ENCODE assay signal across 8 cellular contexts in the genomic region with DNA sequence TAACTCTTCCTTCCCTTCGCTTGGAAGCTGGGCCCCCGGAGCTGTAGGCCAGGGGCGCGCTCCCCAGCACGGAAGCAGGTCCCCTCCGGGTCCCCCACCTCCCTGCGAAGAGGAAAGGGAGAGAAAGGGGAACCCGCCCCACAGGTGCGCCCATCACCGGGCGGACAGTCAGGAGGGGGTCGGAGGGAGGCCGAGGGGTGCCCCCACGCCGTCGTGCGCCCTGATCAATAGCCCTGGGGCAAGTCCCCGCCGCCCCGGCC. TPM values are rescaled to one million over a fixed set of nuclear protein-coding genes. Genes with fewer than 3 reads are reported as not detected.
DNase-seq lines count a peak whose midpoint lies in the region; ATAC-seq lines count a peak whose summit lies in the region.

No MANE protein-coding gene starts in this region.

- no peak overlapping the region for H2BK12ac ChIP-seq in neuronal stem cell (ENCODE audit: low read length)

- POLR2A ChIA-PET in CD8-positive, alpha-beta memory T cell (lab: Charles Lee): interaction anchor here (1.1 kb wide), 1 partner anchor 43 kb away, joined by 3 read pairs; no protein-coding TSS in a partner anchor

- no peaks in the 10 kb centered on the region for H3K9me3 Mint-ChIP-seq in CD8-positive, alpha-beta memory T cell

- H3K27me3 ChIP-seq in CD8-positive, alpha-beta memory T cell (ENCODE audit: insufficient read depth, low read length, poor library complexity, severe bottlenecking): no peaks in the 10 kb centered on the region
- no peaks in the 10 kb centered on the region for H3K27me3 ChIP-seq in MG63
- no peaks in the 10 kb centered on the region for H3K27me3 ChIP-seq in endocrine pancreas (ENCODE audit: control insufficient read depth, insufficient read depth, low read length)
- peaks cover 8 to 60% (median 46%) of the 10 kb centered on the region in 3 experiments for H3K27me3 ChIP-seq in neuronal stem cell (ENCODE audit: control insufficient read depth in 3 of 3, insufficient read depth in 3 of 3, low read depth in 1 of 3, low read length in 3 of 3)

- no CpG with 5 or more reads among the region's 20 CpGs for WGBS in neuronal stem cell (ENCODE audit: extremely low coverage in 2 of 2, insufficient read length in 2 of 2, insufficient replicate concordance in 1 of 2), 2 donors

- peaks cover 0 to 8% (median 2%) of the 10 kb centered on the region in 3 donors for H3K4me1 Mint-ChIP-seq in CD8-positive, alpha-beta memory T cell

- H2BK120ac ChIP-seq in neuronal stem cell (ENCODE audit: low read depth, low read length): no peak overlapping the region

- H3K14ac ChIP-seq in neuronal stem cell (ENCODE audit: low read length): peak overlapping the region; percentile 82

- no peak overlapping the region for H3K4ac ChIP-seq in neuronal stem cell (ENCODE audit: low read length)

- no peaks in the 10 kb centered on the region for H3K9me3 ChIP-seq in CD8-positive, alpha-beta memory T cell (ENCODE audit: low read length)
- H3K9me3 ChIP-seq in MG63: no peaks in the 10 kb centered on the region
- no peaks in the 10 kb centered on the region for H3K9me3 ChIP-seq in endocrine pancreas (ENCODE audit: control insufficient read depth, low read length)
- H3K9me3 ChIP-seq in neuronal stem cell (replicated peaks in 1 of 2; ENCODE audit: control insufficient read depth in 2 of 2, insufficient read depth in 1 of 2, low read depth in 1 of 2, low read length in 2 of 2): no peaks in the 10 kb centered on the region

- no peak overlapping the region for H4K8ac ChIP-seq in neuronal stem cell (ENCODE audit: low read depth, low read length)

- peak overlapping the region; percentile 65 for H3K27ac ChIP-seq in CD8-positive, alpha-beta memory T cell (ENCODE audit: low read depth, low read length)
- no peak overlapping the region for H3K27ac ChIP-seq in neuronal stem cell (replicated peaks; ENCODE audit: low read length)

- peaks cover 11% of the 10 kb centered on the region for H3K4me1 ChIP-seq in CD8-positive, alpha-beta memory T cell (ENCODE audit: insufficient read depth, low read length)
- H3K4me1 ChIP-seq in endocrine pancreas (ENCODE audit: control insufficient read depth, insufficient read depth, low read length) (no peaks in the 10 kb centered on the region), neuronal stem cell (ENCODE audit: control insufficient read depth in 2 of 2, insufficient read depth in 1 of 2, low read depth in 1 of 2, low read length in 2 of 2) (peaks cover 13% of the 10 kb centered on the region in 2 donors)

- peak overlapping the region; percentile 94 for H2AFZ ChIP-seq in neuronal stem cell (ENCODE audit: low read length)

- H3K4me2 ChIP-seq in neuronal stem cell (ENCODE audit: insufficient read depth, low read length, poor library complexity, severe bottlenecking): peak overlapping the region; percentile 97

- no peak overlapping the region for H2BK15ac ChIP-seq in neuronal stem cell (ENCODE audit: low read length)

- H3K4me3 ChIP-seq in CD8-positive, alpha-beta memory T cell (ENCODE audit: low read length): peak overlapping the region; percentile 37
- H3K4me3 ChIP-seq in MG63 (peak overlapping the region; percentile 83), endocrine pancreas (ENCODE audit: control insufficient read depth, insufficient read depth, low read length) (no peak overlapping the region), neuronal stem cell (ENCODE audit: low read length in 2 of 2) (peak overlapping the region; percentile 52 to 82)

- no peaks in the 10 kb centered on the region for H3K36me3 Mint-ChIP-seq in CD8-positive, alpha-beta memory T cell

- ATAC-seq in GM19035 (IDR thresholded peaks at IDR 0.05; ENCODE audit: unreplicated experiment): no peak

- peak overlapping the region; percentile 82 for H2BK5ac ChIP-seq in neuronal stem cell (ENCODE audit: low read length)

- peak overlapping the region; percentile 90 for H3K18ac ChIP-seq in neuronal stem cell (ENCODE audit: low read length)

- peak overlapping the region; percentile 92 for H2AK5ac ChIP-seq in neuronal stem cell (ENCODE audit: low read depth, low read length)

- no peaks in the 10 kb centered on the region for H3K79me1 ChIP-seq in neuronal stem cell (ENCODE audit: low read depth, low read length)

- no peak overlapping the region for H4K91ac ChIP-seq in neuronal stem cell (ENCODE audit: low read depth, low read length, poor library complexity)

- H3K27me3 Mint-ChIP-seq in CD8-positive, alpha-beta memory T cell: no peaks in the 10 kb centered on the region

- no peak for DNase-seq in CD8-positive, alpha-beta memory T cell
- DNase-seq in MG63 (no peak), neuronal stem cell (ENCODE audit: low spot score) (no peak), hypothalamus (lab: John Stamatoyannopoulos, UW) (no peak), putamen (ENCODE audit: low spot score) (no peak), NCI-H1417 (lab: John Stamatoyannopoulos, UW) (no peak)

- H3K9ac ChIP-seq in endocrine pancreas (ENCODE audit: control insufficient read depth, insufficient read depth, low read length) (peak overlapping the region; percentile 47), neuronal stem cell (ENCODE audit: low read depth, low read length, poor library complexity) (peak overlapping the region; percentile 77)

- H3K4me3 Mint-ChIP-seq in CD8-positive, alpha-beta memory T cell: peak overlapping the region; percentile 62 to 92 (median 81)

- peak overlapping the region; percentile 73 for H3K23ac ChIP-seq in neuronal stem cell (ENCODE audit: low read depth, low read length, poor library complexity)

- peak overlapping the region in 1 of 8 donors; percentile 78 for H3K27ac Mint-ChIP-seq in CD8-positive, alpha-beta memory T cell

- CTCF ChIA-PET in CD8-positive, alpha-beta memory T cell (lab: Charles Lee): interaction anchor here (1.0 kb wide), 1 partner anchor 15 kb away, joined by 4 read pairs; no protein-coding TSS in a partner anchor

- no peaks in the 10 kb centered on the region for H3K36me3 ChIP-seq in CD8-positive, alpha-beta memory T cell (ENCODE audit: insufficient read depth, low read length)
- H3K36me3 ChIP-seq in MG63: no peaks in the 10 kb centered on the region; the same call in 1 of the 2 replicates
- H3K36me3 ChIP-seq in endocrine pancreas (ENCODE audit: control insufficient read depth, insufficient read depth, low read length): no peaks in the 10 kb centered on the region
- no peaks in the 10 kb centered on the region for H3K36me3 ChIP-seq in neuronal stem cell (replicated peaks in 1 of 2; ENCODE audit: control insufficient read depth in 2 of 2, insufficient read depth in 2 of 2, low read length in 2 of 2)

RNA-seq across cellular contexts. Expression of gene AGPAT2, which starts 0.8 kb away (rescaled TPM):
- total RNA-seq in CD8-positive, alpha-beta memory T cell: 10 to 100 TPM; 17.4 to 18.4 TPM
- 32.5 TPM for polyA plus RNA-seq in CD8-positive, alpha-beta memory T cell
- total RNA-seq in MG63 (2014; rRNA removed; shearing (Covaris generic); ENCODE audit: low replicate concordance): 58.8 and 116 TPM in 2 replicates
- polyA plus RNA-seq in neuronal stem cell (2013, experiment 1 of 2): 3.7 TPM
- polyA plus RNA-seq in neuronal stem cell (2013, experiment 2 of 2): 3.5 TPM

RNA-seq across cellular contexts. Expression of gene EGFL7, which starts 23.7 kb away (rescaled TPM):
- under 1 TPM; 0.61 to 0.95 TPM for total RNA-seq in CD8-positive, alpha-beta memory T cell
- polyA plus RNA-seq in CD8-positive, alpha-beta memory T cell: 0.40 TPM
- 24.5 and 25.9 TPM in 2 replicates for total RNA-seq in MG63 (2014; rRNA removed; shearing (Covaris generic); ENCODE audit: low replicate concordance)
- polyA plus RNA-seq in neuronal stem cell (2013, experiment 1 of 2): 33.1 TPM
- 32.0 TPM for polyA plus RNA-seq in neuronal stem cell (2013, experiment 2 of 2)

RNA-seq across cellular contexts. Expression of gene DIPK1B, which starts 25.9 kb away (rescaled TPM):
- total RNA-seq in CD8-positive, alpha-beta memory T cell: not detected
- polyA plus RNA-seq in CD8-positive, alpha-beta memory T cell: not detected
- total RNA-seq in MG63 (2014; rRNA removed; shearing (Covaris generic); ENCODE audit: low replicate concordance): 11.5 and 13.3 TPM in 2 replicates
- 40.0 TPM for polyA plus RNA-seq in neuronal stem cell (2013, experiment 1 of 2)
- polyA plus RNA-seq in neuronal stem cell (2013, experiment 2 of 2): 39.1 TPM

RNA-seq across cellular contexts. Expression of gene LCN10, which starts 56.3 kb away (rescaled TPM):
- 1 to 10 TPM; 1.1 to 1.2 TPM for total RNA-seq in CD8-positive, alpha-beta memory T cell
- polyA plus RNA-seq in CD8-positive, alpha-beta memory T cell: 0.22 TPM
- not detected in 2 replicates for total RNA-seq in MG63 (2014; rRNA removed; shearing (Covaris generic); ENCODE audit: low replicate concordance)
- 0.10 TPM for polyA plus RNA-seq in neuronal stem cell (2013, experiment 1 of 2)
- polyA plus RNA-seq in neuronal stem cell (2013, experiment 2 of 2): 0.12 TPM

Comparison
In these comparisons a context has a peak if more than half of its experiments do, and no peak if none do; other contexts are left out.
1. RNA of gene EGFL7, which starts 23.7 kb away (total RNA-seq): 24.5 to 25.9 TPM in MG63; 0.61 to 0.95 TPM in CD8-positive, alpha-beta memory T cell; every median in the first group is over 10 times any median in the second.
2. RNA of gene DIPK1B, which starts 25.9 kb away (total RNA-seq): 11.5 to 13.3 TPM in MG63; not detected in CD8-positive, alpha-beta memory T cell; every median in the first group is over 10 times any median in the second.